ENCODE assay signal across 1 cellular context in genomic region chr6:149777624-149778023, GRCh38.
TF ChIP-seq lines count a peak whose summit lies in the region.

No MANE protein-coding gene starts in this region.

TF ChIP-seq in K562, 482 proteins besides CTCF, POLR2A, EP300 and RAD21:
- TF ChIP-seq, protein P1, sequence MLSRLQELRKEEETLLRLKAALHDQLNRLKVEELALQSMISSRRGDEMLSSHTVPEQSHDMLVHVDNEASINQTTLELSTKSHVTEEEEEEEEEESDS (CRISPR knock-in tag; IDR thresholded peaks at IDR 0.05) = no peak
- TF ChIP-seq CBX1 (IDR thresholded peaks at IDR 0.05; ENCODE audit: low read depth) (no peak), CREB3 (tag; conservative IDR thresholded peaks at IDR 0.05; ENCODE audit: low read depth) (no peak), POLR3A (IDR thresholded peaks at IDR 0.05; ENCODE audit: borderline replicate concordance, extremely low read depth, insufficient read depth, insufficient read length) (no peak), NCOA1 (IDR thresholded peaks at IDR 0.05; ENCODE audit: low read depth) (no peak), TRIM28 (IDR thresholded peaks at IDR 0.05) (no peak), ELK3 (CRISPR knock-in tag; IDR thresholded peaks at IDR 0.05) (no peak), YBX1 (IDR thresholded peaks at IDR 0.05) (no peak), ETV6 (IDR thresholded peaks at IDR 0.05; ENCODE audit: borderline replicate concordance in 1 of 2, low read depth in 2 of 2, low read length in 1 of 2) (no peak), ETV6 (CRISPR knock-in tag; IDR thresholded peaks at IDR 0.05; ENCODE audit: borderline replicate concordance) (no peak), ZC3H8 (IDR thresholded peaks at IDR 0.05) (0 out of 2 replicates have a peak, but pooled peaks have one; percentile 37), ZBTB40 (IDR thresholded peaks at IDR 0.05) (no peak), ZBTB40 (CRISPR knock-in tag; IDR thresholded peaks at IDR 0.05) (no peak), SAFB (IDR thresholded peaks at IDR 0.05; ENCODE audit: borderline replicate concordance, low read depth, low read length) (no peak), SOX6 (IDR thresholded peaks at IDR 0.05) (no peak), FOXA3 (CRISPR knock-in tag; conservative IDR thresholded peaks at IDR 0.05 in 1 of 2, IDR thresholded peaks at IDR 0.05 in 1 of 2) (no peak), MED1 (CRISPR knock-in tag; IDR thresholded peaks at IDR 0.05; ENCODE audit: borderline replicate concordance) (no peak), RBM14 (IDR thresholded peaks at IDR 0.05; ENCODE audit: borderline replicate concordance, insufficient read depth, low read depth, low read length) (no peak), MNT (conservative IDR thresholded peaks at IDR 0.05) (no peak), RCOR1 (IDR thresholded peaks at IDR 0.05; ENCODE audit: borderline replicate concordance in 1 of 2, low read depth in 2 of 2, low read length in 2 of 2) (no peak), FOXJ2 (tag; IDR thresholded peaks at IDR 0.05) (no peak), HLTF (IDR thresholded peaks at IDR 0.05) (peak; percentile 55; the same call in 1 of the 2 replicates), MTA2 (IDR thresholded peaks at IDR 0.05; ENCODE audit: low read depth) (no peak), ZNF780A (CRISPR knock-in tag; IDR thresholded peaks at IDR 0.05) (no peak), JUND (IDR thresholded peaks at IDR 0.05; ENCODE audit: borderline replicate concordance, low read depth, low read length) (no peak), JUND (tag; IDR thresholded peaks at IDR 0.05; ENCODE audit: borderline replicate concordance, low read depth, low read length) (no peak), ARHGAP35 (IDR thresholded peaks at IDR 0.05; ENCODE audit: partially characterized antibody) (peak; percentile 17)
- TF ChIP-seq, protein P2, sequence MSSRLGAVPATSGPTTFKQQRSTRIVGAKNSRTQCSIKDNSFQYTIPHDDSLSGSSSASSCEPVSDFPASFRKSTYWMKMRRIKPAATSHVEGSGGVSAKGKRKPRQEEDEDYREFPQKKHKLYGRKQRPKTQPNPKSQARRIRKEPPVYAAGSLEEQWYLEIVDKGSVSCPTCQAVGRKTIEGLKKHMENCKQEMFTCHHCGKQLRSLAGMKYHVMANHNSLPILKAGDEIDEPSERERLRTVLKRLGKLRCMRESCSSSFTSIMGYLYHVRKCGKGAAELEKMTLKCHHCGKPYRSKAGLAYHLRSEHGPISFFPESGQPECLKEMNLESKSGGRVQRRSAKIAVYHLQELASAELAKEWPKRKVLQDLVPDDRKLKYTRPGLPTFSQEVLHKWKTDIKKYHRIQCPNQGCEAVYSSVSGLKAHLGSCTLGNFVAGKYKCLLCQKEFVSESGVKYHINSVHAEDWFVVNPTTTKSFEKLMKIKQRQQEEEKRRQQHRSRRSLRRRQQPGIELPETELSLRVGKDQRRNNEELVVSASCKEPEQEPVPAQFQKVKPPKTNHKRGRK (tag; IDR thresholded peaks at IDR 0.05) = peak; percentile 69; the same call in 1 of the 2 replicates
- TF ChIP-seq, protein P3, sequence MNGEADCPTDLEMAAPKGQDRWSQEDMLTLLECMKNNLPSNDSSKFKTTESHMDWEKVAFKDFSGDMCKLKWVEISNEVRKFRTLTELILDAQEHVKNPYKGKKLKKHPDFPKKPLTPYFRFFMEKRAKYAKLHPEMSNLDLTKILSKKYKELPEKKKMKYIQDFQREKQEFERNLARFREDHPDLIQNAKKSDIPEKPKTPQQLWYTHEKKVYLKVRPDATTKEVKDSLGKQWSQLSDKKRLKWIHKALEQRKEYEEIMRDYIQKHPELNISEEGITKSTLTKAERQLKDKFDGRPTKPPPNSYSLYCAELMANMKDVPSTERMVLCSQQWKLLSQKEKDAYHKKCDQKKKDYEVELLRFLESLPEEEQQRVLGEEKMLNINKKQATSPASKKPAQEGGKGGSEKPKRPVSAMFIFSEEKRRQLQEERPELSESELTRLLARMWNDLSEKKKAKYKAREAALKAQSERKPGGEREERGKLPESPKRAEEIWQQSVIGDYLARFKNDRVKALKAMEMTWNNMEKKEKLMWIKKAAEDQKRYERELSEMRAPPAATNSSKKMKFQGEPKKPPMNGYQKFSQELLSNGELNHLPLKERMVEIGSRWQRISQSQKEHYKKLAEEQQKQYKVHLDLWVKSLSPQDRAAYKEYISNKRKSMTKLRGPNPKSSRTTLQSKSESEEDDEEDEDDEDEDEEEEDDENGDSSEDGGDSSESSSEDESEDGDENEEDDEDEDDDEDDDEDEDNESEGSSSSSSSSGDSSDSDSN (IDR thresholded peaks at IDR 0.05; ENCODE audit: borderline replicate concordance in 1 of 2, low read depth in 2 of 2, low read length in 2 of 2) = no peak
